In genomic region chr3:23934253-23934652, GRCh38 we compare ENCODE assay signal across 24 cellular contexts.
"Had no signal": no experiment of that assay in that cellular context is flagged by ENCODE, and none has a peak within 500 bp of the region (broad histone marks: within the 10 kb centered on the region; RNA-seq: fewer than 3 reads in every experiment).

No MANE protein-coding gene starts in this region.

- ATAC-seq: gastrocnemius medialis; heart right ventricle; left cardiac atrium; left lung; left ventricle myocardium superior; lower lobe of right lung; mucosa of descending colon; naive thymus-derived CD8-positive, alpha-beta T cell had no signal

- H3K27ac ChIP-seq: coronary artery, dorsolateral prefrontal cortex, esophagus muscularis mucosa, gastrocnemius medialis, heart right ventricle, left lung, lower lobe of right lung had no signal

- H3K27me3 ChIP-seq: dorsolateral prefrontal cortex, esophagus muscularis mucosa, gastrocnemius medialis, heart right ventricle, left lung had no signal

- H3K4me3 ChIP-seq: coronary artery, dorsolateral prefrontal cortex, esophagus muscularis mucosa, gastrocnemius medialis, heart right ventricle, left lung, lower lobe of right lung, mucosa of descending colon had no signal

- H3K9me3 ChIP-seq: gastrocnemius medialis, left lung, lower lobe of right lung, mucosa of descending colon had no signal

- DNase-seq: dermis blood vessel endothelial cell; dorsolateral prefrontal cortex; effector CD4-positive, alpha-beta T cell; effector memory CD4-positive, alpha-beta T cell; foreskin fibroblast; foreskin melanocyte; gastrocnemius medialis; glutamatergic neuron; head of caudate nucleus; heart right ventricle; hippocampal formation; left cardiac atrium; left lung; left ventricle myocardium superior; lower lobe of right lung; mucosa of descending colon; naive B cell; naive thymus-derived CD8-positive, alpha-beta T cell had no signal

- FAIRE-seq: colon, endothelial cell of umbilical vein, islet of Langerhans, keratinocyte had no signal

- H3K36me3 ChIP-seq: esophagus muscularis mucosa, gastrocnemius medialis, heart right ventricle, left lung, lower lobe of right lung had no signal

- H3K4me1 ChIP-seq: esophagus muscularis mucosa, gastrocnemius medialis, left lung, lower lobe of right lung had no signal
